Comparison of ENCODE assay signal across 2 cellular contexts in genomic region chr4:39020130-39020529, GRCh38.
TF ChIP-seq lines count a peak whose summit lies in the region.

No MANE protein-coding gene starts in this region.

TF ChIP-seq in GM12891, 5 proteins besides CTCF, POLR2A, EP300 and RAD21 (continued from another document):
- TF ChIP-seq PAX5 (IDR thresholded peaks at IDR 0.05; ENCODE audit: insufficient read depth, low read length, severe bottlenecking) = no peak
- no peak for TF ChIP-seq TAF1 (IDR thresholded peaks at IDR 0.05; ENCODE audit: low read depth, low read length)
- no peak for TF ChIP-seq POLR2AphosphoS5 (IDR thresholded peaks at IDR 0.05; ENCODE audit: low read depth, low read length)
- no peak for TF ChIP-seq POU2F2 (IDR thresholded peaks at IDR 0.05; ENCODE audit: low read depth, low read length)

TF ChIP-seq in K562, 482 proteins besides CTCF, POLR2A, EP300 and RAD21 (continued from another document):
- TF ChIP-seq ZNF707 (CRISPR knock-in tag; conservative IDR thresholded peaks at IDR 0.05) = peak; percentile 67; the same call in 1 of the 2 replicates
